ENCODE assay signal across 8 cellular contexts in genomic region chr2:191811807-191812602, GRCh38. TPM values are rescaled to one million over a fixed set of nuclear protein-coding genes. Genes with fewer than 3 reads are reported as not detected.
DNase-seq lines count a peak whose midpoint lies in the region; ATAC-seq and TF ChIP-seq lines count a peak whose summit lies in the region.

No MANE protein-coding gene starts in this region.

- H3K4me3 Mint-ChIP-seq in activated T-cell treated with anti-CD3 and anti-CD28 coated beads, Interleukin-2, amount 50 U/mL, for 24 hours: no peak overlapping the region

- H3K4me1 Mint-ChIP-seq in activated T-cell treated with anti-CD3 and anti-CD28 coated beads, Interleukin-2, amount 50 U/mL, for 24 hours (ENCODE audit: low read depth): no peaks in the 10 kb centered on the region

- DNase-seq in Caki2 (ENCODE audit: low read depth) (peak; percentile 54), GM19240 (ENCODE audit: insufficient read length, low spot score) (peak; percentile 10), NCI-H510A treated with DMSO at 0.1 percent for 48 hours (lab: John Stamatoyannopoulos, UW) (peak; percentile 79), foreskin melanocyte (peak; percentile 55), omental fat pad (ENCODE audit: low spot score) (peak; percentile 53), NCI-H187 treated with DMSO at 0.1 percent for 48 hours (lab: John Stamatoyannopoulos, UW) (no peak)
- peak; percentile 46 for DNase-seq in activated T-cell treated with anti-CD3 and anti-CD28 coated beads, Interleukin-2, amount 50 U/mL, for 24 hours

- peak in 1 of 3 donors; percentile 59 for TF ChIP-seq CTCF in omental fat pad (IDR thresholded peaks at IDR 0.05)

- no peaks in the 10 kb centered on the region for H3K36me3 Mint-ChIP-seq in activated T-cell treated with anti-CD3 and anti-CD28 coated beads, Interleukin-2, amount 50 U/mL, for 24 hours (ENCODE audit: low read depth)

- ATAC-seq in HG03432 (IDR thresholded peaks at IDR 0.05; ENCODE audit: unreplicated experiment) (peak; percentile 91), omental fat pad (ENCODE audit: low FRiP score) (peak; percentile 73)

- no peaks in the 10 kb centered on the region for H3K9me3 Mint-ChIP-seq in activated T-cell treated with anti-CD3 and anti-CD28 coated beads, Interleukin-2, amount 50 U/mL, for 24 hours

- H3K27ac Mint-ChIP-seq in activated T-cell treated with anti-CD3 and anti-CD28 coated beads, Interleukin-2, amount 50 U/mL, for 24 hours: no peak overlapping the region

- in situ Hi-C loops in Caki2 (cut with HindIII; ENCODE audit: low pct_unique_long_range_greater_than_20kb, low sequenced_read_pairs): loop anchor here (25.0 kb wide), 1 partner anchor 350 kb away; no protein-coding TSS in a partner anchor

- H3K27me3 Mint-ChIP-seq in activated T-cell treated with anti-CD3 and anti-CD28 coated beads, Interleukin-2, amount 50 U/mL, for 24 hours: peaks cover 20% of the 10 kb centered on the region

RNA-seq across cellular contexts. Expression of gene CAVIN2, which starts 34.9 kb away (rescaled TPM):
- 0.84 TPM in 1 of 2 replicates, not detected in the other for total RNA-seq in Caki2 (2014; rRNA removed; shearing (Covaris generic); ENCODE audit: low replicate concordance)
- total RNA-seq in omental fat pad: 100 to 1,000 TPM in 1 of 4 donors, 10 to 100 TPM in 3; 45.3 to 194 (median 64.2) TPM

Comparison
In these comparisons a context has a peak if more than half of its experiments do, and no peak if none do; other contexts are left out.
1. RNA of gene CAVIN2, which starts 34.9 kb away (total RNA-seq): 45.3 to 194 TPM in omental fat pad; 0.84 TPM in Caki2; every median in the first group is over 10 times any median in the second.